Comparison of ENCODE assay signal across 22 cellular contexts in genomic region chr12:88006351-88006750, GRCh38. TPM values are rescaled to one million over a fixed set of nuclear protein-coding genes. Genes with fewer than 3 reads are reported as not detected.
"Had no signal": no experiment of that assay in that cellular context is flagged by ENCODE, and none has a peak within 500 bp of the region (broad histone marks: within the 10 kb centered on the region; RNA-seq: fewer than 3 reads in every experiment).

No MANE protein-coding gene starts in this region.

- H3K27ac ChIP-seq: SJSA1, SK-N-MC had no signal

- DNase-seq: Karpas-422, KG1, MG63, NCI-H1092, NCI-H1105 treated with DMSO at 0.1 percent for 48 hours, NCI-H1417 treated with DMSO at 0.1 percent for 48 hours, NCI-H146, NCI-H1694 treated with DMSO at 0.1 percent for 48 hours, NCI-H1930, NCI-H2081, NCI-H2107, NCI-H2227 treated with DMSO at 0.1 percent for 48 hours, NCI-H524, NCI-H526 treated with DMSO at 0.1 percent for 48 hours, NCI-H748 treated with DMSO at 0.1 percent for 48 hours, Right ventricle myocardium superior, RPMI8226, SIG-M5 had no signal

RNA-seq across cellular contexts. Expression of gene C12orf50, which starts 22.9 kb away (rescaled TPM):
- total RNA-seq: HT-29, NCI-H460, SJSA1 had no signal
